In genomic region chr9:72280913-72281500, GRCh38 we compare ENCODE assay signal across 7 cellular contexts.
A peak's percentile ranks its signal among the peaks of the same experiment; 100 is the strongest.
DNase-seq lines count a peak whose midpoint lies in the region; ATAC-seq, FAIRE-seq and TF ChIP-seq lines count a peak whose summit lies in the region.

No MANE protein-coding gene starts in this region.

- no peak overlapping the region for H3K4me3 Mint-ChIP-seq in HFFc6

- in situ Hi-C loops in gastrocnemius medialis (cut with MboI; ENCODE audit: low sequenced_read_pairs in 4 of 4), result loop anchor here in 2 of 4 donors (5.0 kb wide), 3 partner anchors 311 to 541 kb away; no protein-coding TSS in a partner anchor

- DNase-seq in GM12891 (ENCODE audit: insufficient read length, low spot score), result peak; percentile 39
- DNase-seq in HFFc6, result peak; percentile 60
- DNase-seq in NCI-H1048 (lab: John Stamatoyannopoulos, UW), result peak; percentile 38
- DNase-seq in T-helper 9 cell, result peak; percentile 58
- DNase-seq in ascending aorta (ENCODE audit: low spot score in 2 of 2), result peak in 1 of 2 donors; percentile 77
- peak; percentile 82 for DNase-seq in hepatocyte (ENCODE audit: low spot score)
- DNase-seq in gastrocnemius medialis, result peak; percentile 36 to 67

- H3K4me1 ChIP-seq in ascending aorta, result no peaks in the 10 kb centered on the region
- no peaks in the 10 kb centered on the region for H3K4me1 ChIP-seq in hepatocyte (ENCODE audit: insufficient read depth)
- H3K4me1 ChIP-seq in gastrocnemius medialis, result no peaks in the 10 kb centered on the region

- 36% methylated on average over 11 of the region's 11 CpGs for WGBS in hepatocyte (ENCODE audit: low lambda C conversion rate, missing lambda C conversion rate)

- no peaks in the 10 kb centered on the region for H3K9me3 Mint-ChIP-seq in HFFc6

- H3K4me3 ChIP-seq in ascending aorta, result no peak overlapping the region
- no peak overlapping the region for H3K4me3 ChIP-seq in hepatocyte
- no peak overlapping the region for H3K4me3 ChIP-seq in gastrocnemius medialis

- no peak overlapping the region for H3K27ac Mint-ChIP-seq in HFFc6

- intact Hi-C loops in ascending aorta (cut with DNase I), result loop anchor here (1.0 to 5.0 kb wide), 2 partner anchors 311 to 541 kb away; no protein-coding TSS in a partner anchor
- intact Hi-C loops in gastrocnemius medialis (cut with DNase I; ENCODE audit: low total_unique reads), result loop anchor here (2.0 kb wide), 2 partner anchors 472 to 544 kb away; no protein-coding TSS in a partner anchor

- no peaks in the 10 kb centered on the region for H3K27me3 ChIP-seq in ascending aorta
- no peaks in the 10 kb centered on the region for H3K27me3 ChIP-seq in hepatocyte
- no peaks in the 10 kb centered on the region for H3K27me3 ChIP-seq in gastrocnemius medialis

- H3K27me3 Mint-ChIP-seq in HFFc6 (ENCODE audit: insufficient read depth), result peaks cover 12% of the 10 kb centered on the region

- H4K20me1 ChIP-seq in hepatocyte (ENCODE audit: insufficient read depth, poor library complexity, severe bottlenecking), result no peaks in the 10 kb centered on the region

- peak; percentile 95 for TF ChIP-seq CTCF in HFFc6 (IDR thresholded peaks at IDR 0.05)
- peak; percentile 70 to 92 (median 82) for TF ChIP-seq CTCF in ascending aorta (IDR thresholded peaks at IDR 0.05)
- TF ChIP-seq CTCF in hepatocyte (IDR thresholded peaks at IDR 0.05; ENCODE audit: poor library complexity), result peak; percentile 93
- TF ChIP-seq CTCF in gastrocnemius medialis (IDR thresholded peaks at IDR 0.05 in 4 of 5, conservative IDR thresholded peaks at IDR 0.05 in 1 of 5), result peak; percentile 81 to 93 (median 86)

- ATAC-seq in gastrocnemius medialis, result peak; percentile 89 to 96

- H3K4me2 ChIP-seq in hepatocyte, result no peak overlapping the region

- no peaks in the 10 kb centered on the region for H3K4me1 Mint-ChIP-seq in HFFc6 (ENCODE audit: low read depth)

- no peak for TF ChIP-seq POLR2A in GM12891 (IDR thresholded peaks at IDR 0.05; ENCODE audit: low read depth, low read length)
- TF ChIP-seq POLR2A in gastrocnemius medialis (IDR thresholded peaks at IDR 0.05), result no peak

- no peaks in the 10 kb centered on the region for H3K79me2 ChIP-seq in hepatocyte

- H3K36me3 ChIP-seq in ascending aorta (no peaks in the 10 kb centered on the region), hepatocyte (replicated peaks; ENCODE audit: insufficient read depth, low read depth) (no peaks in the 10 kb centered on the region), gastrocnemius medialis (no peaks in the 10 kb centered on the region)

- no peaks in the 10 kb centered on the region for H3K36me3 Mint-ChIP-seq in HFFc6 (ENCODE audit: low read depth)

- peak; percentile 92 for FAIRE-seq in GM12891 (lab: Jason Lieb, UNC)

- H3K9me3 ChIP-seq in ascending aorta, result no peaks in the 10 kb centered on the region
- H3K9me3 ChIP-seq in hepatocyte (ENCODE audit: low read depth), result no peaks in the 10 kb centered on the region
- H3K9me3 ChIP-seq in gastrocnemius medialis, result no peaks in the 10 kb centered on the region

- no peak overlapping the region for H2AFZ ChIP-seq in hepatocyte

- H3K27ac ChIP-seq in ascending aorta (no peak overlapping the region), hepatocyte (no peak overlapping the region), gastrocnemius medialis (no peak overlapping the region)

- no peaks in the 10 kb centered on the region for H3K9me2 ChIP-seq in hepatocyte (replicated peaks; ENCODE audit: insufficient read depth)

TF ChIP-seq in GM12891, 5 proteins besides CTCF, POLR2A, EP300 and RAD21:
- TF ChIP-seq POLR2AphosphoS5 (IDR thresholded peaks at IDR 0.05; ENCODE audit: low read depth, low read length) (no peak), POU2F2 (IDR thresholded peaks at IDR 0.05; ENCODE audit: low read depth, low read length) (no peak), TAF1 (IDR thresholded peaks at IDR 0.05; ENCODE audit: low read depth, low read length) (no peak), SPI1 (IDR thresholded peaks at IDR 0.05; ENCODE audit: low read depth, low read length) (no peak), PAX5 (IDR thresholded peaks at IDR 0.05; ENCODE audit: insufficient read depth, low read length, severe bottlenecking) (no peak)
